In the genomic region with DNA sequence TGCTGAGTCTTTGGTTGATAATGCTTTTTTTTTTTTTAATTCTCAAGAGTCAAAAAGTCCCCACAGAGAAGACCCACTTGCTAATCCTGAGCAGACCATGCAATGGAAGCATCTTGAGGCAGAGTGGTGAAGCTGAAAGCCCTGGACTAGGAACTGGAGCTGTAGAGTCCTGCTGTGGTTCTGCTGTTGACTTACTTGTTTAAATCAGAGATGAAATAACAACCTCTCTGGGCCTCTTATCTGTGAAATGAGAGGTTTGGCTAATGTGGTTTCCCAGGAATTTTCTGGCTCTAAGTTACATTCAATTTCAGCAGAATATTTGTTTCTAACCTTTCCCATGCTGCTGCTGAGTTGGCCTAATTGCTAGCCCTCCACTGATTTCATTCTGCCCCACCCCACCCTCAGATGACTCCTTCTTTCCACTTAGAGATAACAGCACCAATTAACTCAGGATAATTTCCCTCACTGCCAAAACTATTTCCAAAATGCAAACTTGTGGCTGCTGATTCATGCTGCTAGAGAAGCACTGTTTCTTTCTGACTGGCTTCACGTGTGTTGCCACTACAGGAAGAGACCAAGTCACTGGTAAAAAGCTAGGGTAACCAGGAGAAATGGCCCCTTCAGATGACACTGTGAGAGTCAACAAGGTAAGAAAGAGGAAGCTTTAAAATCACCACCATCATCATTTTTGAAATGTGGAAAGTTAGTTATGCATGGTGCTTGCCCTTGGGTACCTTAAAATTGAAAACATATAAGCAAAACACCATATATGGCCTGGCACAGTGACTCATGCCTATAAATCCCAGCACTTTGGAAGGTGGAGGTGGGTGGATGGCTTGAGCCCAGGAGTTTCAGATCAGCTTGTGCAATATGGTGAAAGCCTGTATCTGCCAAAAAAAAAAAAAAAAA, we compare ENCODE assay signal across 8 cellular contexts.
DNase-seq lines count a peak whose midpoint lies in the region; ATAC-seq and TF ChIP-seq lines count a peak whose summit lies in the region.
"Had no signal": no experiment of that assay in that cellular context is flagged by ENCODE, and none has a peak within 500 bp of the region (broad histone marks: within the 10 kb centered on the region; RNA-seq: fewer than 3 reads in every experiment).

No MANE protein-coding gene starts in this region.

- H3K4me2 ChIP-seq in mesendoderm (ENCODE audit: low read length), result no peak overlapping the region
- H3K4me2 ChIP-seq in H9 (ENCODE audit: insufficient read depth, insufficient read length, low read length), result no peak overlapping the region
- H3K4me2 ChIP-seq in MM.1S (ENCODE audit: low read depth, low read length), result no peak overlapping the region

- H2BK120ac ChIP-seq in mesendoderm (ENCODE audit: low read depth, low read length) (no peak overlapping the region), H9 (ENCODE audit: low read depth, low read length, poor library complexity, severe bottlenecking) (no peak overlapping the region)

- H3K4me3 ChIP-seq in RWPE2 (ENCODE audit: severe bottlenecking) (no peak overlapping the region), mesendoderm (ENCODE audit: low read length) (no peak overlapping the region), MM.1S (ENCODE audit: low read length) (no peak overlapping the region)

- no peaks in the 10 kb centered on the region for H3K23me2 ChIP-seq in H9 (ENCODE audit: insufficient read length, low read depth, low read length, poor library complexity, severe bottlenecking)

- no peak overlapping the region for H4K91ac ChIP-seq in H9 (ENCODE audit: insufficient read length, low read depth, low read length)

- no peaks in the 10 kb centered on the region for H3F3A ChIP-seq in MM.1S (ENCODE audit: insufficient read depth, low read length)

- no peak overlapping the region for H3K23ac ChIP-seq in mesendoderm (ENCODE audit: low read length)
- no peak overlapping the region for H3K23ac ChIP-seq in H9 (ENCODE audit: insufficient read length, low read depth, low read length)

- H3K27ac ChIP-seq in RWPE2 (ENCODE audit: poor library complexity, severe bottlenecking) (peak overlapping the region; percentile 73), mesendoderm (ENCODE audit: low read depth, low read length) (no peak overlapping the region), H9 (ENCODE audit: insufficient read length, low read depth, low read length) (no peak overlapping the region), MM.1S (ENCODE audit: low read length) (no peak overlapping the region)

- H2AFZ ChIP-seq in H9 (ENCODE audit: low read length), result no peak overlapping the region
- no peak overlapping the region for H2AFZ ChIP-seq in MM.1S (ENCODE audit: low read length)

- H3K4me3 Mint-ChIP-seq in H9, result no peak overlapping the region
- H3K4me3 Mint-ChIP-seq: T-helper 1 cell treated with Interleukin-12 subunit alpha and Interleukin-12 subunit beta and Interleukin-4 antibody, amounts not matched to agents 30 μg/mL and 1 μg/mL, for 36 hours had no signal

- no peak overlapping the region for H3K18ac ChIP-seq in mesendoderm (ENCODE audit: low read length)
- H3K18ac ChIP-seq in H9 (ENCODE audit: insufficient read length, low read depth, low read length), result no peak overlapping the region

- H2BK12ac ChIP-seq in H9 (ENCODE audit: insufficient read length, low read depth, low read length), result no peak overlapping the region

- DNase-seq in RWPE2 (ENCODE audit: low spot score) (peak; percentile 67), mesendoderm (peak; percentile 53), H9 (no peak), MM.1S (no peak)
- no peak for DNase-seq in activated CD8-positive, alpha-beta memory T cell treated with anti-CD3 and anti-CD28 coated beads, Interleukin-2, amount 50 U/mL, for 48 hours

- no peak overlapping the region for H2BK20ac ChIP-seq in H9 (ENCODE audit: low read depth, low read length, poor library complexity, severe bottlenecking)

- H3K9me3 Mint-ChIP-seq in H9, result no peaks in the 10 kb centered on the region
- H3K9me3 Mint-ChIP-seq: T-helper 1 cell treated with Interleukin-12 subunit alpha and Interleukin-12 subunit beta and Interleukin-4 antibody, amounts not matched to agents 30 μg/mL and 1 μg/mL, for 36 hours had no signal

- H2BK5ac ChIP-seq in mesendoderm (ENCODE audit: low read length), result no peak overlapping the region
- no peak overlapping the region for H2BK5ac ChIP-seq in H9 (ENCODE audit: insufficient read length, low read length)

- H3K4ac ChIP-seq in mesendoderm (ENCODE audit: low read depth, low read length), result no peak overlapping the region
- H3K4ac ChIP-seq in H9 (ENCODE audit: low read depth, low read length), result no peak overlapping the region

- WGBS in mesendoderm (ENCODE audit: extremely low coverage, insufficient coverage, low lambda C conversion rate), result no CpG with 5 or more reads among the region's 1 CpG
- WGBS in H9 (ENCODE audit: extremely low coverage, insufficient read length, low lambda C conversion rate), result no CpG with 5 or more reads among the region's 1 CpG

- H4K20me1 ChIP-seq in H9 (ENCODE audit: control insufficient read depth, insufficient read depth, insufficient read length) (no peaks in the 10 kb centered on the region), MM.1S (ENCODE audit: insufficient read depth, low read length) (no peaks in the 10 kb centered on the region)

- H3K27me3 ChIP-seq in RWPE2 (ENCODE audit: insufficient read depth, poor library complexity, severe bottlenecking) (no peaks in the 10 kb centered on the region), mesendoderm (ENCODE audit: insufficient read depth, low read length, poor library complexity) (no peaks in the 10 kb centered on the region), H9 (ENCODE audit: insufficient read depth, low read length) (no peaks in the 10 kb centered on the region), MM.1S (replicated peaks; ENCODE audit: insufficient read depth, low read length) (no peaks in the 10 kb centered on the region)

- no peaks in the 10 kb centered on the region for H3K36me3 Mint-ChIP-seq in H9 (ENCODE audit: insufficient read depth in 1 of 3, low read depth in 3 of 3)

- no peak overlapping the region for H3K14ac ChIP-seq in H9 (ENCODE audit: insufficient read depth, low read length)

- no peak overlapping the region for H3T11ph ChIP-seq in H9 (ENCODE audit: low read length)

- H3K9ac ChIP-seq in mesendoderm (ENCODE audit: low read length) (no peak overlapping the region), H9 (ENCODE audit: extremely low read depth, insufficient read length, low read length) (no peak overlapping the region), MM.1S (ENCODE audit: low read length) (no peak overlapping the region)

- no peaks in the 10 kb centered on the region for H3K27me3 Mint-ChIP-seq in H9 (ENCODE audit: low read depth)

- H3K4me1 Mint-ChIP-seq in H9, result peaks cover 8% of the 10 kb centered on the region in 2 experiments

- H3K4me1 ChIP-seq in RWPE2 (ENCODE audit: insufficient read depth, poor library complexity, severe bottlenecking), result peaks cover 16% of the 10 kb centered on the region
- no peaks in the 10 kb centered on the region for H3K4me1 ChIP-seq in mesendoderm (ENCODE audit: control insufficient read depth, low read depth, low read length)
- no peaks in the 10 kb centered on the region for H3K4me1 ChIP-seq in H9 (ENCODE audit: insufficient read depth, low read length)
- no peaks in the 10 kb centered on the region for H3K4me1 ChIP-seq in MM.1S (ENCODE audit: low read length)

- no peaks in the 10 kb centered on the region for H3K9me2 ChIP-seq in MM.1S (replicated peaks; ENCODE audit: insufficient read depth, low read length)

- no peaks in the 10 kb centered on the region for H3K36me3 ChIP-seq in RWPE2 (ENCODE audit: low read depth)
- no peaks in the 10 kb centered on the region for H3K36me3 ChIP-seq in mesendoderm (ENCODE audit: control insufficient read depth, insufficient read depth, low read length)
- H3K36me3 ChIP-seq in MM.1S (replicated peaks; ENCODE audit: insufficient read depth, low read length), result no peaks in the 10 kb centered on the region

- H3K79me1 ChIP-seq in mesendoderm (ENCODE audit: low read length) (no peaks in the 10 kb centered on the region), H9 (ENCODE audit: insufficient read depth, low read depth, low read length, poor library complexity, severe bottlenecking) (no peaks in the 10 kb centered on the region)

- no peaks in the 10 kb centered on the region for H3K79me2 ChIP-seq in mesendoderm (ENCODE audit: control insufficient read depth, insufficient read depth, low read length)
- H3K79me2 ChIP-seq in H9 (ENCODE audit: insufficient read depth, low read length), result no peaks in the 10 kb centered on the region
- no peaks in the 10 kb centered on the region for H3K79me2 ChIP-seq in MM.1S (ENCODE audit: low read length)

- ATAC-seq in GM18873 (IDR thresholded peaks at IDR 0.05; ENCODE audit: low FRiP score, unreplicated experiment) (peak; percentile 52), HG02642 (IDR thresholded peaks at IDR 0.05; ENCODE audit: poor library complexity, unreplicated experiment) (peak; percentile 82), RWPE2 (ENCODE audit: low read depth) (peak; percentile 91)

- H2AK5ac ChIP-seq in mesendoderm (ENCODE audit: low read length) (no peak overlapping the region), H9 (ENCODE audit: insufficient read length, low read length) (no peak overlapping the region)

- H3K27ac Mint-ChIP-seq in H9, result no peak overlapping the region
- H3K27ac Mint-ChIP-seq: T-helper 1 cell treated with Interleukin-12 subunit alpha and Interleukin-12 subunit beta and Interleukin-4 antibody, amounts not matched to agents 30 μg/mL and 1 μg/mL, for 36 hours had no signal

- H2BK15ac ChIP-seq in mesendoderm (replicated peaks; ENCODE audit: low read depth), result no peak overlapping the region
- H2BK15ac ChIP-seq in H9 (ENCODE audit: low read depth, low read length), result no peak overlapping the region

- H4K8ac ChIP-seq in mesendoderm (ENCODE audit: low read depth, low read length) (no peak overlapping the region), H9 (replicated peaks; ENCODE audit: insufficient read length, low read depth, low read length) (no peak overlapping the region)

- H4K5ac ChIP-seq in mesendoderm (ENCODE audit: low read length) (no peak overlapping the region), H9 (ENCODE audit: insufficient read length, low read depth, low read length) (no peak overlapping the region)

- TF ChIP-seq CTCF in RWPE2 (IDR thresholded peaks at IDR 0.05; ENCODE audit: poor library complexity, severe bottlenecking) (no peak), H9 (conservative IDR thresholded peaks at IDR 0.05) (no peak), MM.1S (IDR thresholded peaks at IDR 0.05; ENCODE audit: low read length) (no peak)

- H3K9me3 ChIP-seq in RWPE2 (ENCODE audit: severe bottlenecking) (no peaks in the 10 kb centered on the region), H9 (ENCODE audit: control insufficient read depth, low read depth, low read length) (no peaks in the 10 kb centered on the region), MM.1S (replicated peaks; ENCODE audit: insufficient read depth, low read length) (no peaks in the 10 kb centered on the region)

- H3K56ac ChIP-seq in mesendoderm (ENCODE audit: low read length), result no peak overlapping the region
- no peak overlapping the region for H3K56ac ChIP-seq in H9 (ENCODE audit: insufficient read length, low read depth, low read length)

Comparison
In these comparisons a context has a peak if more than half of its experiments do, and no peak if none do; other contexts are left out.
1. DNase-seq: peak in RWPE2 (single experiment) and mesendoderm (single experiment); none in H9 (single experiment), MM.1S (single experiment) and activated CD8-positive, alpha-beta memory T cell treated with anti-CD3 and anti-CD28 coated beads, Interleukin-2, amount 50 U/mL, for 48 hours (single experiment).
2. Peak in every context shown above with its lines, with median percentiles within 50 percentile points of each other: ATAC-seq.